Comparison of ENCODE assay signal across 11 cellular contexts in genomic region chr17:17942846-17943245, GRCh38. TPM values are rescaled to one million over a fixed set of nuclear protein-coding genes. Genes with fewer than 3 reads are reported as not detected.
DNase-seq lines count a peak whose midpoint lies in the region; ATAC-seq and TF ChIP-seq lines count a peak whose summit lies in the region.
"Had no signal": no experiment of that assay in that cellular context is flagged by ENCODE, and none has a peak within 500 bp of the region (broad histone marks: within the 10 kb centered on the region; RNA-seq: fewer than 3 reads in every experiment).

No MANE protein-coding gene starts in this region.

- no peak overlapping the region for H3K4me3 ChIP-seq in GM23248

- H3K36me3 ChIP-seq in GM23248 (ENCODE audit: low read depth) = no peaks in the 10 kb centered on the region

- peaks cover 50% of the 10 kb centered on the region for H3K4me1 ChIP-seq in GM23248 (ENCODE audit: insufficient read depth)
- peaks cover 36% of the 10 kb centered on the region for H3K4me1 ChIP-seq in foreskin keratinocyte

- H3K79me2 ChIP-seq in GM23248 (ENCODE audit: insufficient read depth) = peaks cover 95% of the 10 kb centered on the region

- in situ Hi-C loops in GM23248 (cut with MboI) = no loop called here

- H3K9me2 ChIP-seq in GM23248 (ENCODE audit: insufficient read depth) = no peaks in the 10 kb centered on the region

- peak overlapping the region; percentile 47 for H3K4me2 ChIP-seq in GM23248 (ENCODE audit: unreplicated experiment)

- no peaks in the 10 kb centered on the region for H3K9me3 ChIP-seq in GM23248 (ENCODE audit: low read depth)

- DNase-seq in GM23248 (peak; percentile 56), foreskin keratinocyte (peak in 1 of 2 donors; percentile 60), substantia nigra (lab: John Stamatoyannopoulos, UW) (no peak), DMS153 treated with DMSO at 0.1 percent for 48 hours (lab: John Stamatoyannopoulos, UW; ENCODE audit: unreplicated experiment) (no peak), T-helper 9 cell (no peak)
- DNase-seq in activated naive CD4-positive, alpha-beta T cell treated with anti-CD3 and anti-CD28 coated beads, Interleukin-2, amount 50 U/mL, for 72 hours (ENCODE audit: low spot score in 2 of 2) = no peak
- no peak for DNase-seq in activated CD4-positive, alpha-beta T cell treated with anti-CD3 and anti-CD28 coated beads for 1 hour
- DNase-seq: activated CD8-positive, alpha-beta memory T cell treated with anti-CD3 and anti-CD28 coated beads for 24 hours; NCI-H187 treated with DMSO at 0.1 percent for 48 hours; occipital lobe had no signal

- TF ChIP-seq CTCF in foreskin keratinocyte (conservative IDR thresholded peaks at IDR 0.05) = no peak

- H2AFZ ChIP-seq in GM23248 = no peak overlapping the region

- H3K27me3 ChIP-seq in GM23248 (replicated peaks; ENCODE audit: insufficient read depth) (no peaks in the 10 kb centered on the region), foreskin keratinocyte (no peaks in the 10 kb centered on the region)

- ATAC-seq in SK-N-SH treated with all-trans-retinoic acid at 6 μM for 48 hours (peak; percentile 42), foreskin keratinocyte (peak; percentile 49)
- ATAC-seq in activated naive CD4-positive, alpha-beta T cell treated with anti-CD3 and anti-CD28 coated beads, Interleukin-2, amount 50 U/mL, for 72 hours = no peak

- no peaks in the 10 kb centered on the region for H4K20me1 ChIP-seq in GM23248 (ENCODE audit: insufficient read depth)

- H3K27ac ChIP-seq in GM23248 = no peak overlapping the region
- H3K27ac ChIP-seq in foreskin keratinocyte = peak overlapping the region; percentile 56
- H3K27ac ChIP-seq in substantia nigra (ENCODE audit: low read depth, low read length, poor library complexity, severe bottlenecking) = peak overlapping the region; percentile 40

- no peak overlapping the region for H3K27ac Mint-ChIP-seq in activated naive CD4-positive, alpha-beta T cell treated with anti-CD3 and anti-CD28 coated beads, Interleukin-2, amount 50 U/mL, for 72 hours

- no peak overlapping the region for H3K9ac ChIP-seq in GM23248

- peaks cover 38% of the 10 kb centered on the region for H3F3A ChIP-seq in GM23248 (ENCODE audit: insufficient read depth)

- no peaks in the 10 kb centered on the region for H3K36me3 Mint-ChIP-seq in activated naive CD4-positive, alpha-beta T cell treated with anti-CD3 and anti-CD28 coated beads, Interleukin-2, amount 50 U/mL, for 72 hours

- no peaks in the 10 kb centered on the region for H3K9me3 Mint-ChIP-seq in activated naive CD4-positive, alpha-beta T cell treated with anti-CD3 and anti-CD28 coated beads, Interleukin-2, amount 50 U/mL, for 72 hours

TF ChIP-seq in SK-N-SH treated with all-trans-retinoic acid at 6 μM for 48 hours, 23 proteins besides CTCF, POLR2A, EP300 and RAD21:
- TF ChIP-seq ISL1 (CRISPR knock-in tag; IDR thresholded peaks at IDR 0.05) (peak; percentile 67; the same call in 1 of the 2 replicates), ESRRG (CRISPR knock-in tag; IDR thresholded peaks at IDR 0.05) (no peak)
TF ChIP-seq in SK-N-SH treated with all-trans-retinoic acid at 6 μM for 48 hours: peak in this region for 1.

RNA-seq across cellular contexts. Expression of gene TOM1L2, which starts 29.4 kb away (rescaled TPM):
- 31.0 and 50.2 TPM in 2 replicates for total RNA-seq in GM23248 (2014; rRNA removed; shearing (Covaris generic))
- 25.5 and 27.3 TPM in 2 replicates for polyA plus RNA-seq in GM23248 (2016; fragmentation: Nextera tagmentation; extraction: Ambion mirVana)
- 28.2 and 32.3 TPM in 2 replicates for total RNA-seq in foreskin keratinocyte
- polyA plus RNA-seq in foreskin keratinocyte = 14.2 and 14.4 TPM in 2 replicates
- 10 to 100 TPM; 16.3 to 19.8 TPM for total RNA-seq in activated naive CD4-positive, alpha-beta T cell treated with anti-CD3 and anti-CD28 coated beads, Interleukin-2, amount 50 U/mL, for 72 hours

RNA-seq across cellular contexts. Expression of gene DRC3, which starts 29.8 kb away (rescaled TPM):
- 1.0 and 3.6 TPM in 2 replicates for total RNA-seq in GM23248 (2014; rRNA removed; shearing (Covaris generic))
- 2.2 and 3.2 TPM in 2 replicates for polyA plus RNA-seq in GM23248 (2016; fragmentation: Nextera tagmentation; extraction: Ambion mirVana)
- 0.42 and 0.54 TPM in 2 replicates for total RNA-seq in foreskin keratinocyte
- 0.13 and 0.28 TPM in 2 replicates for polyA plus RNA-seq in foreskin keratinocyte
- total RNA-seq in activated naive CD4-positive, alpha-beta T cell treated with anti-CD3 and anti-CD28 coated beads, Interleukin-2, amount 50 U/mL, for 72 hours = under 1 TPM; 0.05 to 0.12 TPM

Comparison
In these comparisons a context has a peak if more than half of its experiments do, and no peak if none do; other contexts are left out.
1. ATAC-seq: peak in SK-N-SH treated with all-trans-retinoic acid at 6 μM for 48 hours (single experiment) and foreskin keratinocyte (single experiment); none in activated naive CD4-positive, alpha-beta T cell treated with anti-CD3 and anti-CD28 coated beads, Interleukin-2, amount 50 U/mL, for 72 hours (0 of 2).